In genomic region chr14:104158827-104159798, GRCh38 we compare ENCODE assay signal across 1 cellular context.
TF ChIP-seq lines count a peak whose summit lies in the region.

No MANE protein-coding gene starts in this region.

TF ChIP-seq in K562, 482 proteins besides CTCF, POLR2A, EP300 and RAD21 (continued from another document and continues in another):
- TF ChIP-seq NR4A1 (CRISPR knock-in tag; IDR thresholded peaks at IDR 0.05) = no peak
- peak; percentile 27; the same call in 1 of the 2 replicates for TF ChIP-seq NR4A1 (tag; IDR thresholded peaks at IDR 0.05)
- TF ChIP-seq, protein P1, sequence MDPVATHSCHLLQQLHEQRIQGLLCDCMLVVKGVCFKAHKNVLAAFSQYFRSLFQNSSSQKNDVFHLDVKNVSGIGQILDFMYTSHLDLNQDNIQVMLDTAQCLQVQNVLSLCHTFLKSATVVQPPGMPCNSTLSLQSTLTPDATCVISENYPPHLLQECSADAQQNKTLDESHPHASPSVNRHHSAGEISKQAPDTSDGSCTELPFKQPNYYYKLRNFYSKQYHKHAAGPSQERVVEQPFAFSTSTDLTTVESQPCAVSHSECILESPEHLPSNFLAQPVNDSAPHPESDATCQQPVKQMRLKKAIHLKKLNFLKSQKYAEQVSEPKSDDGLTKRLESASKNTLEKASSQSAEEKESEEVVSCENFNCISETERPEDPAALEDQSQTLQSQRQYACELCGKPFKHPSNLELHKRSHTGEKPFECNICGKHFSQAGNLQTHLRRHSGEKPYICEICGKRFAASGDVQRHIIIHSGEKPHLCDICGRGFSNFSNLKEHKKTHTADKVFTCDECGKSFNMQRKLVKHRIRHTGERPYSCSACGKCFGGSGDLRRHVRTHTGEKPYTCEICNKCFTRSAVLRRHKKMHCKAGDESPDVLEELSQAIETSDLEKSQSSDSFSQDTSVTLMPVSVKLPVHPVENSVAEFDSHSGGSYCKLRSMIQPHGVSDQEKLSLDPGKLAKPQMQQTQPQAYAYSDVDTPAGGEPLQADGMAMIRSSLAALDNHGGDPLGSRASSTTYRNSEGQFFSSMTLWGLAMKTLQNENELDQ (CRISPR knock-in tag; IDR thresholded peaks at IDR 0.05; ENCODE audit: borderline replicate concordance) = no peak
- peak; percentile 87 for TF ChIP-seq BCOR (IDR thresholded peaks at IDR 0.05)
- TF ChIP-seq, protein P2, sequence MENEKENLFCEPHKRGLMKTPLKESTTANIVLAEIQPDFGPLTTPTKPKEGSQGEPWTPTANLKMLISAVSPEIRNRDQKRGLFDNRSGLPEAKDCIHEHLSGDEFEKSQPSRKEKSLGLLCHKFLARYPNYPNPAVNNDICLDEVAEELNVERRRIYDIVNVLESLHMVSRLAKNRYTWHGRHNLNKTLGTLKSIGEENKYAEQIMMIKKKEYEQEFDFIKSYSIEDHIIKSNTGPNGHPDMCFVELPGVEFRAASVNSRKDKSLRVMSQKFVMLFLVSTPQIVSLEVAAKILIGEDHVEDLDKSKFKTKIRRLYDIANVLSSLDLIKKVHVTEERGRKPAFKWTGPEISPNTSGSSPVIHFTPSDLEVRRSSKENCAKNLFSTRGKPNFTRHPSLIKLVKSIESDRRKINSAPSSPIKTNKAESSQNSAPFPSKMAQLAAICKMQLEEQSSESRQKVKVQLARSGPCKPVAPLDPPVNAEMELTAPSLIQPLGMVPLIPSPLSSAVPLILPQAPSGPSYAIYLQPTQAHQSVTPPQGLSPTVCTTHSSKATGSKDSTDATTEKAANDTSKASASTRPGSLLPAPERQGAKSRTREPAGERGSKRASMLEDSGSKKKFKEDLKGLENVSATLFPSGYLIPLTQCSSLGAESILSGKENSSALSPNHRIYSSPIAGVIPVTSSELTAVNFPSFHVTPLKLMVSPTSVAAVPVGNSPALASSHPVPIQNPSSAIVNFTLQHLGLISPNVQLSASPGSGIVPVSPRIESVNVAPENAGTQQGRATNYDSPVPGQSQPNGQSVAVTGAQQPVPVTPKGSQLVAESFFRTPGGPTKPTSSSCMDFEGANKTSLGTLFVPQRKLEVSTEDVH (IDR thresholded peaks at IDR 0.05; ENCODE audit: low read depth, partially characterized antibody) = no peak
- no peak for TF ChIP-seq DLX4 (CRISPR knock-in tag; IDR thresholded peaks at IDR 0.05)
- TF ChIP-seq USF2 (CRISPR knock-in tag; IDR thresholded peaks at IDR 0.05) = peak; percentile 93
- peak; percentile 63 for TF ChIP-seq MEIS2 (IDR thresholded peaks at IDR 0.05; ENCODE audit: partially characterized antibody)
- peak in 1 of 2 experiments; percentile 39 for TF ChIP-seq NCOA2 (IDR thresholded peaks at IDR 0.05; ENCODE audit: partially characterized antibody in 2 of 2)
- TF ChIP-seq TAL1 (IDR thresholded peaks at IDR 0.05) = peak; percentile 90
- TF ChIP-seq ETV6 (IDR thresholded peaks at IDR 0.05; ENCODE audit: borderline replicate concordance in 1 of 2, low read depth in 2 of 2, low read length in 1 of 2) = no peak
- no peak for TF ChIP-seq ETV6 (CRISPR knock-in tag; IDR thresholded peaks at IDR 0.05; ENCODE audit: borderline replicate concordance)
- peak; percentile 75 for TF ChIP-seq DPF2 (IDR thresholded peaks at IDR 0.05)
- peak; percentile 93 for TF ChIP-seq CBFA2T2 (conservative IDR thresholded peaks at IDR 0.05)
- TF ChIP-seq, protein P3, sequence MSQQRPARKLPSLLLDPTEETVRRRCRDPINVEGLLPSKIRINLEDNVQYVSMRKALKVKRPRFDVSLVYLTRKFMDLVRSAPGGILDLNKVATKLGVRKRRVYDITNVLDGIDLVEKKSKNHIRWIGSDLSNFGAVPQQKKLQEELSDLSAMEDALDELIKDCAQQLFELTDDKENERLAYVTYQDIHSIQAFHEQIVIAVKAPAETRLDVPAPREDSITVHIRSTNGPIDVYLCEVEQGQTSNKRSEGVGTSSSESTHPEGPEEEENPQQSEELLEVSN (IDR thresholded peaks at IDR 0.05; ENCODE audit: borderline replicate concordance in 1 of 2, extremely low read depth in 1 of 2, insufficient read depth in 1 of 2, insufficient read length in 1 of 2, low read depth in 1 of 2, low read length in 1 of 2, poor library complexity in 1 of 2, severe bottlenecking in 1 of 2) = peak; percentile 45 to 49
- no peak for TF ChIP-seq ZBTB2 (IDR thresholded peaks at IDR 0.05)
- TF ChIP-seq GATA2 (CRISPR knock-in tag; IDR thresholded peaks at IDR 0.05) = peak; percentile 81
- TF ChIP-seq TCF7L2 (IDR thresholded peaks at IDR 0.05; ENCODE audit: low read depth, low read length) = no peak
- TF ChIP-seq KAT7 (CRISPR knock-in tag; IDR thresholded peaks at IDR 0.05; ENCODE audit: borderline replicate concordance) = no peak
- peak; percentile 86 for TF ChIP-seq KLF16 (IDR thresholded peaks at IDR 0.05)
- no peak for TF ChIP-seq ERF (CRISPR knock-in tag; IDR thresholded peaks at IDR 0.05)
- peak; percentile 34 for TF ChIP-seq TAF9B (IDR thresholded peaks at IDR 0.05; ENCODE audit: partially characterized antibody)
- peak; percentile 96 for TF ChIP-seq CBFA2T3 (IDR thresholded peaks at IDR 0.05)
- peak; percentile 83 for TF ChIP-seq ZNF589 (CRISPR knock-in tag; IDR thresholded peaks at IDR 0.05; ENCODE audit: low read depth)
- peak; percentile 84 for TF ChIP-seq TFAP4 (CRISPR knock-in tag; IDR thresholded peaks at IDR 0.05; ENCODE audit: borderline replicate concordance)
- peak; percentile 52 for TF ChIP-seq RFX1 (IDR thresholded peaks at IDR 0.05)
- TF ChIP-seq, protein P4, sequence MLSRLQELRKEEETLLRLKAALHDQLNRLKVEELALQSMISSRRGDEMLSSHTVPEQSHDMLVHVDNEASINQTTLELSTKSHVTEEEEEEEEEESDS (CRISPR knock-in tag; IDR thresholded peaks at IDR 0.05) = no peak
- TF ChIP-seq HLTF (IDR thresholded peaks at IDR 0.05) = 0 out of 2 replicates have a peak, but pooled peaks have one; percentile 39
- TF ChIP-seq NCOR1 (IDR thresholded peaks at IDR 0.05) = peak; percentile 90
- TF ChIP-seq BRCA1 (IDR thresholded peaks at IDR 0.05) = no peak
- TF ChIP-seq BRCA1 (CRISPR knock-in tag; IDR thresholded peaks at IDR 0.05) = no peak
- 0 out of 2 replicates have a peak, but pooled peaks have one; percentile 47 for TF ChIP-seq MTA1 (IDR thresholded peaks at IDR 0.05; ENCODE audit: borderline replicate concordance)
- TF ChIP-seq, protein P5, sequence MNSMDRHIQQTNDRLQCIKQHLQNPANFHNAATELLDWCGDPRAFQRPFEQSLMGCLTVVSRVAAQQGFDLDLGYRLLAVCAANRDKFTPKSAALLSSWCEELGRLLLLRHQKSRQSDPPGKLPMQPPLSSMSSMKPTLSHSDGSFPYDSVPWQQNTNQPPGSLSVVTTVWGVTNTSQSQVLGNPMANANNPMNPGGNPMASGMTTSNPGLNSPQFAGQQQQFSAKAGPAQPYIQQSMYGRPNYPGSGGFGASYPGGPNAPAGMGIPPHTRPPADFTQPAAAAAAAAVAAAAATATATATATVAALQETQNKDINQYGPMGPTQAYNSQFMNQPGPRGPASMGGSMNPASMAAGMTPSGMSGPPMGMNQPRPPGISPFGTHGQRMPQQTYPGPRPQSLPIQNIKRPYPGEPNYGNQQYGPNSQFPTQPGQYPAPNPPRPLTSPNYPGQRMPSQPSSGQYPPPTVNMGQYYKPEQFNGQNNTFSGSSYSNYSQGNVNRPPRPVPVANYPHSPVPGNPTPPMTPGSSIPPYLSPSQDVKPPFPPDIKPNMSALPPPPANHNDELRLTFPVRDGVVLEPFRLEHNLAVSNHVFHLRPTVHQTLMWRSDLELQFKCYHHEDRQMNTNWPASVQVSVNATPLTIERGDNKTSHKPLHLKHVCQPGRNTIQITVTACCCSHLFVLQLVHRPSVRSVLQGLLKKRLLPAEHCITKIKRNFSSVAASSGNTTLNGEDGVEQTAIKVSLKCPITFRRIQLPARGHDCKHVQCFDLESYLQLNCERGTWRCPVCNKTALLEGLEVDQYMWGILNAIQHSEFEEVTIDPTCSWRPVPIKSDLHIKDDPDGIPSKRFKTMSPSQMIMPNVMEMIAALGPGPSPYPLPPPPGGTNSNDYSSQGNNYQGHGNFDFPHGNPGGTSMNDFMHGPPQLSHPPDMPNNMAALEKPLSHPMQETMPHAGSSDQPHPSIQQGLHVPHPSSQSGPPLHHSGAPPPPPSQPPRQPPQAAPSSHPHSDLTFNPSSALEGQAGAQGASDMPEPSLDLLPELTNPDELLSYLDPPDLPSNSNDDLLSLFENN (IDR thresholded peaks at IDR 0.05; ENCODE audit: low read depth in 2 of 2, low read length in 2 of 2) = peak in 1 of 2 experiments; percentile 57; a peak in 1 of 4 replicates
- TF ChIP-seq FOXK2 (conservative IDR thresholded peaks at IDR 0.05 in 1 of 2, IDR thresholded peaks at IDR 0.05 in 1 of 2; ENCODE audit: low read depth in 2 of 2) = no peak
- TF ChIP-seq HES1 (IDR thresholded peaks at IDR 0.05; ENCODE audit: low read depth) = peak; percentile 100
- peak in 1 of 2 experiments; percentile 60; a peak in 3 of 4 replicates for TF ChIP-seq MNT (conservative IDR thresholded peaks at IDR 0.05)
- peak; percentile 66; the same call in 1 of the 2 replicates for TF ChIP-seq SMARCE1 (IDR thresholded peaks at IDR 0.05)
- TF ChIP-seq MAFF (IDR thresholded peaks at IDR 0.05; ENCODE audit: low read length) = no peak
- TF ChIP-seq ATF3 (IDR thresholded peaks at IDR 0.05) = peak; percentile 56
- no peak for TF ChIP-seq ATF3 (CRISPR knock-in tag; conservative IDR thresholded peaks at IDR 0.05)
- TF ChIP-seq JUND (IDR thresholded peaks at IDR 0.05; ENCODE audit: borderline replicate concordance, low read depth, low read length) = peak; percentile 43; the same call in 1 of the 2 replicates
- TF ChIP-seq JUND (tag; IDR thresholded peaks at IDR 0.05; ENCODE audit: borderline replicate concordance, low read depth, low read length) = no peak; the same call in 2 of the 3 replicates
